In genomic region chr19:57499680-57500395, GRCh38 we compare ENCODE assay signal across 8 cellular contexts. TPM values are rescaled to one million over a fixed set of nuclear protein-coding genes. Genes with fewer than 3 reads are reported as not detected.
DNase-seq lines count a peak whose midpoint lies in the region; ATAC-seq and TF ChIP-seq lines count a peak whose summit lies in the region.
"Not testable (repeated sequence)": the region's sequence is repeated elsewhere in the genome, so short reads cannot be mapped to it uniquely, and the experiment has no call there.

Gene ZNF773 (plus strand): TSS chr19:57499938. CDS start chr19:57500081, 143 bp downstream.

- intact Hi-C loops in activated B cell treated with CpG ODN at 0.5 μM for 24 hours (cut with micrococcal nuclease): loop anchor here (1.0 to 2.0 kb wide), 6 partner anchors 13 to 137 kb away; partner anchors contain the start of genes TRAPPC2B, ZNF419, ZNF547 and ZNF548

- DNase-seq in AG04450 (ENCODE audit: low read depth, low spot score): peak; percentile 86
- peak; percentile 97 for DNase-seq in NCI-H226
- peak; percentile 91 for DNase-seq in activated B cell treated with CpG ODN at 0.5 μM for 24 hours
- peak; percentile 93 for DNase-seq in central memory CD4-positive, alpha-beta T cell
- DNase-seq in islet precursor cell: peak; percentile 95
- peak; percentile 96 for DNase-seq in stimulated activated CD4-positive, alpha-beta T cell treated with anti-CD3 and anti-CD28 coated beads, Interleukin-12 subunit alpha, Interleukin-12 subunit beta, amount 100 ng/mL, for 4 hours

- H3K27ac ChIP-seq in AG04450 (ENCODE audit: low read depth, low read length): peak within 1 kb of the TSS; percentile 77

- peak; percentile 99 for ATAC-seq in GM18909 (IDR thresholded peaks at IDR 0.05; ENCODE audit: poor library complexity, unreplicated experiment)
- peak; percentile 98 for ATAC-seq in HG03159 (IDR thresholded peaks at IDR 0.05; ENCODE audit: unreplicated experiment)
- ATAC-seq in activated B cell treated with CpG ODN at 0.5 μM for 24 hours (ENCODE audit: low read depth): peak; percentile 99

- not testable (repeated sequence) for TF ChIP-seq CTCF in AG04450 (IDR thresholded peaks at IDR 0.05; ENCODE audit: low read depth, low read length); activated B cell treated with CpG ODN at 0.5 μM for 24 hours (IDR thresholded peaks at IDR 0.05)

- H3K27ac Mint-ChIP-seq in activated B cell treated with CpG ODN at 0.5 μM for 24 hours: peak within 1 kb of the TSS; percentile 83

- peaks cover 26% of the 10 kb centered on the region for H3K9me3 Mint-ChIP-seq in activated B cell treated with CpG ODN at 0.5 μM for 24 hours

- CTCF ChIA-PET in AG04450 (lab: Charles Lee): interaction anchor here (0.6 to 0.7 kb wide), 2 partner anchors 78 to 1132 kb away, joined by 3 read pairs; no protein-coding TSS in a partner anchor
- CTCF ChIA-PET in activated B cell treated with CpG ODN at 0.5 μM for 24 hours (lab: Charles Lee): not testable (repeated sequence)

- H3K4me3 Mint-ChIP-seq in activated B cell treated with CpG ODN at 0.5 μM for 24 hours: peak within 1 kb of the TSS; percentile 76

- not testable (repeated sequence) for H3K27me3 ChIP-seq in AG04450 (ENCODE audit: control insufficient read depth, insufficient read depth, low read length)

- peaks cover 22% of the 10 kb centered on the region for H3K4me1 Mint-ChIP-seq in activated B cell treated with CpG ODN at 0.5 μM for 24 hours

- H3K4me3 ChIP-seq in AG04450 (ENCODE audit: low read depth, low read length): peak within 1 kb of the TSS; percentile 71

- POLR2A ChIA-PET in AG04450 (lab: Yijun Ruan, JAX): interaction anchor here (0.6 to 0.7 kb wide), 2 partner anchors 22 to 986 kb away, joined by 3 to 4 read pairs; partner anchors contain the start of gene ZNF772
- POLR2A ChIA-PET in activated B cell treated with CpG ODN at 0.5 μM for 24 hours (lab: Charles Lee): interaction anchor here (0.5 to 1.4 kb wide), 9 partner anchors 13 to 650 kb away, joined by 3 to 8 read pairs (median 4); partner anchors contain the start of genes ZNF134, ZNF154, ZNF329 and ZNF419

- not testable (repeated sequence) for H3K27me3 Mint-ChIP-seq in activated B cell treated with CpG ODN at 0.5 μM for 24 hours

- peaks cover 48% of the 10 kb centered on the region for H3K36me3 Mint-ChIP-seq in activated B cell treated with CpG ODN at 0.5 μM for 24 hours (ENCODE audit: low read depth)

- peaks cover 38% of the 10 kb centered on the region for H3K9me3 ChIP-seq in AG04450 (ENCODE audit: control insufficient read depth, insufficient read depth, low read length)

RNA-seq across cellular contexts. Expression of gene ZNF773, which starts in this region (rescaled TPM):
- 9.2 and 11.0 TPM in 2 replicates for polyA plus RNA-seq in AG04450 (2011; rRNA removed)
- 17.1 and 22.1 TPM in 2 replicates for polyA minus RNA-seq in AG04450 (2011; rRNA and poly(A)+ RNA removed)
- 20.2 and 21.3 TPM in 2 replicates for total RNA-seq in activated B cell treated with CpG ODN at 0.5 μM for 24 hours

Comparison
In these comparisons a context has a peak if more than half of its experiments do, and no peak if none do; other contexts are left out.
1. Peak in every context shown above with its lines: DNase-seq, ATAC-seq, H3K4me3 ChIP-seq and H3K27ac ChIP-seq.